ENCODE assay signal across 9 cellular contexts in the genomic region with DNA sequence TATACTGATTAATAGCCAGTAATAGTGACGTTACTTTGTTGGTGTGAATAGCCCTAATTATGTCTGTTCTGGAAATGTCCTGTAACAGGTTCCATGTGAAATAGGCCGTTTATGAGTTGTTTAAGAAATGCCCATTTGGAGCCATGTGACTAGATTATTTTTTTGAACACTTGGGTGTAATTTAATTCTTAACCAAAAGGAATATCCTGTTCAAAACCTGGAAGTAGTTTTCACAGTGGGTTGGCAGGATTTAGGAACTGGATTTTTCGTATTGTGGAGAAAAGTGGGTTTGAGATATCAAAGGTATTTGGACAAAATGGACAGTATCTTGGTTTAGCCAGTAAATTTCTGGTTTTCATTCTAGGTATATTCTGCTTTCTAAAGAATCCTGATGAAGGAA. TPM values are rescaled to one million over a fixed set of nuclear protein-coding genes. Genes with fewer than 3 reads are reported as not detected.
DNase-seq lines count a peak whose midpoint lies in the region; ATAC-seq and TF ChIP-seq lines count a peak whose summit lies in the region.
"Had no signal": no experiment of that assay in that cellular context is flagged by ENCODE, and none has a peak within 500 bp of the region (broad histone marks: within the 10 kb centered on the region; RNA-seq: fewer than 3 reads in every experiment).

No MANE protein-coding gene starts in this region.

- H3K9me3 ChIP-seq in BLaER1, result peaks cover 31% of the 10 kb centered on the region

- H4K20me1 ChIP-seq in BLaER1, result peaks cover 30% of the 10 kb centered on the region

- DNase-seq in LNCaP clone FGC (ENCODE audit: low read depth) (no peak), dermis blood vessel endothelial cell (peak; percentile 15), retina (no peak), NCI-H2081 treated with DMSO at 0.1 percent for 48 hours (lab: John Stamatoyannopoulos, UW) (no peak)
- DNase-seq: stimulated activated CD4-positive, alpha-beta T cell treated with anti-CD3 and anti-CD28 coated beads, Interleukin-2, amount 100 ng/mL, for 48 hours had no signal

- H3K4me1 ChIP-seq in BLaER1, result peaks cover 24% of the 10 kb centered on the region

- peaks cover 9% of the 10 kb centered on the region for H3K27me3 Mint-ChIP-seq in nephron (ENCODE audit: low read depth)

- peak overlapping the region; percentile 97 for H3K9ac ChIP-seq in BLaER1

- ATAC-seq in HG03039 (IDR thresholded peaks at IDR 0.05; ENCODE audit: unreplicated experiment) (no peak), HG03457 (IDR thresholded peaks at IDR 0.05; ENCODE audit: unreplicated experiment) (no peak)

- H3K4me1 Mint-ChIP-seq in nephron, result peaks cover 21% of the 10 kb centered on the region

- TF ChIP-seq CTCF in LNCaP clone FGC (IDR thresholded peaks at IDR 0.05; ENCODE audit: control insufficient read depth, extremely low read depth, insufficient read depth), result no peak
- no peak for TF ChIP-seq CTCF in nephron (IDR thresholded peaks at IDR 0.05; ENCODE audit: unreplicated experiment in 3 of 3)

- H3K27ac ChIP-seq in BLaER1, result peak overlapping the region; percentile 97

- H3K9me3 Mint-ChIP-seq in nephron, result peaks cover 24% of the 10 kb centered on the region

- H3K27ac Mint-ChIP-seq in nephron, result peak overlapping the region; percentile 100

- H3K27me3 ChIP-seq in BLaER1, result no peaks in the 10 kb centered on the region

- peaks cover 48% of the 10 kb centered on the region for H3K36me3 Mint-ChIP-seq in nephron (ENCODE audit: low read depth)

- H3K4me2 ChIP-seq in BLaER1, result peak overlapping the region; percentile 89

- peak overlapping the region; percentile 98 for H3K4me3 ChIP-seq in BLaER1
- H3K4me3 ChIP-seq in LNCaP clone FGC (ENCODE audit: low read depth, low read length), result peak overlapping the region; percentile 97

- H3K36me3 ChIP-seq in BLaER1, result peaks cover 37% of the 10 kb centered on the region

- peak overlapping the region; percentile 96 to 99 (median 96) for H3K4me3 Mint-ChIP-seq in nephron

RNA-seq across cellular contexts. Expression of a gene that starts 1.3 kb away (rescaled TPM):
- 29.6 and 34.7 TPM in 2 replicates for total RNA-seq in dermis blood vessel endothelial cell
